ENCODE assay signal across 21 cellular contexts in the genomic region with DNA sequence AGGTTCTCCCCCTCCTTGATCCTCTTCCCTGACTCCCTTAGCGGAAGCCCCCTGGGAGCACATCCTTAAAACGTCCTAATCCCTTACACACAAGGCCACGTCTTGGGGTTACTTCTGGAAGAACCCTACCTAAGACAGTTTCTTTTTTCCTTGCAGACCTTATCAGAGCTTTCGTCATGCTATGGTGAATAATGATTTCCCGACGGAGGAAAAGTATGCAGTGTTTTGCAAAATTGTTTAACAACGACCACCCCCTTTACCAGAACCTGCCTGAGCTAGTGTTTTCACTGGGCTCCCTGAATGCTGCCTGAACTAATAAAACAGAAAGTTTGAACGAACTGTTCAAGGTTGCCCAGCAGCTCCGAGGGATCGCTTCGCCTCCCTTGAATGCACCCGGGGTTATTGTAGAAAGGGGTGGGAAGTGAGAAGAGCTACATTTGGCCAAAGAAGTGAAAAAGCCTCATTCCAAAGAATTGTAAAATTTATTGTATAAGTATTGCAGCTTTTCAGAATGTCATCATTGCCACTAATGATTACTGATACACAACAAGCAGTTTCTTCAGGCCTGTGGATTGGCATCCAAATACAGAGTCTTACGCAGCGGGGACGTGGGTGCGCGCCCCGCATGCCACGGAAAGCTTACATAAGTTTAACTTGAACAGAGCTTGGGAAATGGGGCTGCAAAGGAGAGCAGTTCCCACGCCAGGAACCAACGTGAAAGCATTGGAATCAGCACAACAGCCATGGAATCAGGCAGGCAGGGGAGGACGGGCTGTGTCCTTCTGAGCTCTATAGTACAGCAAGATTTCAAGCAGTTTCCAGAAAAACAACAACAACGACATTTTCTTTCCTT. TPM values are rescaled to one million over a fixed set of nuclear protein-coding genes. Genes with fewer than 3 reads are reported as not detected.
"Had no signal": no experiment of that assay in that cellular context is flagged by ENCODE, and none has a peak within 500 bp of the region (broad histone marks: within the 10 kb centered on the region; RNA-seq: fewer than 3 reads in every experiment).

No MANE protein-coding gene starts in this region.

- H3K27ac Mint-ChIP-seq: activated naive CD8-positive, alpha-beta T cell treated with anti-CD3 and anti-CD28 coated beads, Interleukin-2, amount 10 ng/mL, durations not matched to agents 7 days and 5 days; activated T-cell treated with anti-CD3 and anti-CD28 coated beads, Interleukin-2, amount 50 U/mL, for 72 hours; dendritic cell treated with granulocyte-macrophage colony-stimulating factor and Interleukin-4, amounts not matched to agents 40 ng/mL and 50 ng/mL, for 4 days; memory B cell; naive thymus-derived CD4-positive, alpha-beta T cell; stimulated activated naive CD8-positive, alpha-beta T cell treated with anti-CD3 and anti-CD28 coated beads, Interleukin-15, Interleukin-2, amounts not matched to agents 100 ng/mL and 50 ng/mL, for 24 hours had no signal

- DNase-seq: activated CD4-positive, alpha-beta T cell treated with anti-CD3 and anti-CD28 coated beads, Interleukin-2, amount 50 U/mL, for 48 hours; activated naive CD8-positive, alpha-beta T cell treated with anti-CD3 and anti-CD28 coated beads, Interleukin-2, amount 10 ng/mL, durations not matched to agents 7 days and 5 days; activated T-cell treated with anti-CD3 and anti-CD28 coated beads, Interleukin-2, amount 50 U/mL, for 72 hours; brain microvascular endothelial cell; effector memory CD4-positive, alpha-beta T cell; heart right ventricle; mucosa of descending colon; T-helper 9 cell; trophoblast cell had no signal

- H3K27me3 Mint-ChIP-seq: memory B cell; stimulated activated naive CD8-positive, alpha-beta T cell treated with anti-CD3 and anti-CD28 coated beads, Interleukin-15, Interleukin-2, amounts not matched to agents 100 ng/mL and 50 ng/mL, for 24 hours had no signal

- H3K4me1 Mint-ChIP-seq: activated naive CD8-positive, alpha-beta T cell treated with anti-CD3 and anti-CD28 coated beads, Interleukin-2, amount 10 ng/mL, durations not matched to agents 7 days and 5 days had no signal

- H3K27ac ChIP-seq: brain microvascular endothelial cell, epithelial cell of prostate, heart right ventricle, neutrophil, skin epidermis, suprapubic skin had no signal

- H3K9me3 ChIP-seq: mucosa of descending colon, neutrophil, suprapubic skin had no signal

- FAIRE-seq: frontal cortex, islet of Langerhans had no signal

- H3K36me3 ChIP-seq: neutrophil had no signal

- H3K4me3 Mint-ChIP-seq: activated naive CD8-positive, alpha-beta T cell treated with anti-CD3 and anti-CD28 coated beads, Interleukin-2, amount 10 ng/mL, durations not matched to agents 7 days and 5 days; activated T-cell treated with anti-CD3 and anti-CD28 coated beads, Interleukin-2, amount 50 U/mL, for 72 hours; dendritic cell treated with granulocyte-macrophage colony-stimulating factor and Interleukin-4, amounts not matched to agents 40 ng/mL and 50 ng/mL, for 4 days; memory B cell; naive thymus-derived CD4-positive, alpha-beta T cell; stimulated activated naive CD8-positive, alpha-beta T cell treated with anti-CD3 and anti-CD28 coated beads, Interleukin-15, Interleukin-2, amounts not matched to agents 100 ng/mL and 50 ng/mL, for 24 hours had no signal

- ATAC-seq: activated T-cell treated with anti-CD3 and anti-CD28 coated beads, Interleukin-2, amount 50 U/mL, for 72 hours; left lobe of liver; mucosa of descending colon; naive thymus-derived CD4-positive, alpha-beta T cell; right cardiac atrium had no signal

- H3K4me3 ChIP-seq: heart right ventricle, mucosa of descending colon, skin epidermis, suprapubic skin had no signal

- H3K4me1 ChIP-seq: heart right ventricle, suprapubic skin had no signal

RNA-seq across cellular contexts. Expression of a gene that starts 27.9 kb away (rescaled TPM):
- total RNA-seq: frontal cortex had no signal
